1 cellular context compared by ENCODE assay signal in genomic region chr2:43839776-43840564, GRCh38.
TF ChIP-seq lines count a peak whose summit lies in the region.

No MANE protein-coding gene starts in this region.

TF ChIP-seq in H1, 55 proteins besides CTCF, POLR2A, EP300 and RAD21:
- no peak for TF ChIP-seq TAF7 (optimal IDR thresholded peaks at IDR 0.05; ENCODE audit: borderline replicate concordance, low read depth, low read length)
- TF ChIP-seq KDM4A (IDR thresholded peaks at IDR 0.05; ENCODE audit: low read depth, low read length, severe bottlenecking), result no peak
- TF ChIP-seq E2F6 (IDR thresholded peaks at IDR 0.05), result no peak
- no peak for TF ChIP-seq EZH2 (IDR thresholded peaks at IDR 0.05; ENCODE audit: low read depth, low read length, severe bottlenecking)
- TF ChIP-seq RBBP5 (IDR thresholded peaks at IDR 0.05; ENCODE audit: borderline replicate concordance, low read depth, low read length), result no peak
- TF ChIP-seq CREB1 (IDR thresholded peaks at IDR 0.05), result no peak
- no peak for TF ChIP-seq CHD1 (IDR thresholded peaks at IDR 0.05; ENCODE audit: low read depth, low read length)
- no peak for TF ChIP-seq BCL11A (IDR thresholded peaks at IDR 0.05; ENCODE audit: low read depth in 2 of 2, low read length in 2 of 2)
- no peak for TF ChIP-seq ATF2 (IDR thresholded peaks at IDR 0.05; ENCODE audit: low read length)
- no peak for TF ChIP-seq RNF2 (IDR thresholded peaks at IDR 0.05; ENCODE audit: borderline replicate concordance, low read depth, low read length, missing control alignments, poor library complexity, severe bottlenecking)
- TF ChIP-seq BACH1 (IDR thresholded peaks at IDR 0.05; ENCODE audit: low read length), result no peak
- no peak for TF ChIP-seq SP2 (IDR thresholded peaks at IDR 0.05; ENCODE audit: low read length)
- no peak for TF ChIP-seq RXRA (IDR thresholded peaks at IDR 0.05; ENCODE audit: insufficient read depth, low read depth, low read length)
- TF ChIP-seq POU5F1 (IDR thresholded peaks at IDR 0.05; ENCODE audit: low read depth, low read length), result no peak
- no peak for TF ChIP-seq CTBP2 (IDR thresholded peaks at IDR 0.05; ENCODE audit: borderline replicate concordance, insufficient read depth, insufficient read length, low read length)
- no peak for TF ChIP-seq USF2 (IDR thresholded peaks at IDR 0.05; ENCODE audit: low read length)
- TF ChIP-seq FOSL1 (IDR thresholded peaks at IDR 0.05; ENCODE audit: insufficient read depth, low read depth, low read length), result no peak
- no peak for TF ChIP-seq JUND (IDR thresholded peaks at IDR 0.05; ENCODE audit: low read length)
- TF ChIP-seq ATF3 (IDR thresholded peaks at IDR 0.05; ENCODE audit: insufficient read depth, low read depth, low read length), result no peak
